ENCODE assay signal across 11 cellular contexts in genomic region chr5:131416729-131417128, GRCh38.
DNase-seq lines count a peak whose midpoint lies in the region; ATAC-seq, FAIRE-seq and TF ChIP-seq lines count a peak whose summit lies in the region.
"Had no signal": no experiment of that assay in that cellular context is flagged by ENCODE, and none has a peak within 500 bp of the region (broad histone marks: within the 10 kb centered on the region; RNA-seq: fewer than 3 reads in every experiment).

No MANE protein-coding gene starts in this region.

- FAIRE-seq in H54 (lab: Jason Lieb, UNC), result no peak

- peak overlapping the region; percentile 33 for H3K27ac Mint-ChIP-seq in activated CD4-positive, alpha-beta memory T cell treated with anti-CD3 and anti-CD28 coated beads for 36 hours
- H3K27ac Mint-ChIP-seq in activated CD4-positive, alpha-beta memory T cell treated with anti-CD3 and anti-CD28 coated beads, Interleukin-2, amount 10 ng/mL, durations not matched to agents 7 days and 5 days, result no peak overlapping the region
- H3K27ac Mint-ChIP-seq in naive thymus-derived CD8-positive, alpha-beta T cell, result peak overlapping the region in 8 of 10 donors; percentile 20 to 91 (median 74)

- peak; percentile 74 for ATAC-seq in GM21723 (IDR thresholded peaks at IDR 0.05; ENCODE audit: unreplicated experiment)
- ATAC-seq in HG03442 (IDR thresholded peaks at IDR 0.05; ENCODE audit: unreplicated experiment), result peak; percentile 70
- ATAC-seq in naive thymus-derived CD8-positive, alpha-beta T cell, result peak in 1 of 2 donors; percentile 2
- ATAC-seq in right cardiac atrium, result no peak

- H3K4me1 Mint-ChIP-seq in activated CD4-positive, alpha-beta memory T cell treated with anti-CD3 and anti-CD28 coated beads for 36 hours (ENCODE audit: low read depth), result peaks cover 41% of the 10 kb centered on the region
- H3K4me1 Mint-ChIP-seq in activated CD4-positive, alpha-beta memory T cell treated with anti-CD3 and anti-CD28 coated beads, Interleukin-2, amount 10 ng/mL, durations not matched to agents 7 days and 5 days, result peaks cover 41% of the 10 kb centered on the region
- H3K4me1 Mint-ChIP-seq in naive thymus-derived CD8-positive, alpha-beta T cell, result peaks cover 23 to 45% (median 38%) of the 10 kb centered on the region in 4 donors

- intact Hi-C loops in activated CD4-positive, alpha-beta memory T cell treated with anti-CD3 and anti-CD28 coated beads for 36 hours (cut with micrococcal nuclease), result loop anchor here (1.0 to 5.0 kb wide), 6 partner anchors 34 to 1309 kb away; partner anchors contain the start of gene LYRM7
- intact Hi-C loops in right cardiac atrium (cut with DNase I), result loop anchor here in 1 of 4 donors (10.0 kb wide), 1 partner anchor 1512 kb away; the partner anchor contains the start of gene CHSY3

- no peak overlapping the region for H3K4me3 ChIP-seq in right cardiac atrium (ENCODE audit: low read length)
- H3K4me3 ChIP-seq: left lung, SJSA1, smooth muscle cell had no signal

- no peak overlapping the region for H3K4me3 Mint-ChIP-seq in activated CD4-positive, alpha-beta memory T cell treated with anti-CD3 and anti-CD28 coated beads for 36 hours
- H3K4me3 Mint-ChIP-seq in activated CD4-positive, alpha-beta memory T cell treated with anti-CD3 and anti-CD28 coated beads, Interleukin-2, amount 10 ng/mL, durations not matched to agents 7 days and 5 days, result no peak overlapping the region
- peak overlapping the region in 6 of 10 donors; percentile 19 to 57 (median 46) for H3K4me3 Mint-ChIP-seq in naive thymus-derived CD8-positive, alpha-beta T cell

- TF ChIP-seq POLR2A in H54 (IDR thresholded peaks at IDR 0.05; ENCODE audit: low read depth, low read length), result no peak

- H3K36me3 Mint-ChIP-seq in activated CD4-positive, alpha-beta memory T cell treated with anti-CD3 and anti-CD28 coated beads for 36 hours, result peaks cover 7% of the 10 kb centered on the region
- H3K36me3 Mint-ChIP-seq in activated CD4-positive, alpha-beta memory T cell treated with anti-CD3 and anti-CD28 coated beads, Interleukin-2, amount 10 ng/mL, durations not matched to agents 7 days and 5 days (ENCODE audit: low read depth), result peaks cover 28% of the 10 kb centered on the region
- H3K36me3 Mint-ChIP-seq in naive thymus-derived CD8-positive, alpha-beta T cell, result peaks cover 0 to 51% (median 4%) of the 10 kb centered on the region in 3 donors

- DNase-seq in activated CD4-positive, alpha-beta memory T cell treated with anti-CD3 and anti-CD28 coated beads for 36 hours, result no peak
- DNase-seq in activated CD4-positive, alpha-beta memory T cell treated with anti-CD3 and anti-CD28 coated beads, Interleukin-2, amount 10 ng/mL, durations not matched to agents 7 days and 5 days, result no peak
- DNase-seq in naive thymus-derived CD8-positive, alpha-beta T cell, result no peak
- DNase-seq in medulla oblongata (ENCODE audit: extremely low spot score) (no peak), right cardiac atrium (no peak), H54 (ENCODE audit: insufficient read length, low spot score) (no peak)

- no peaks in the 10 kb centered on the region for H3K4me1 ChIP-seq in right cardiac atrium (ENCODE audit: control insufficient read depth, insufficient read depth, low read length)
- H3K4me1 ChIP-seq: SJSA1 had no signal

- H3K9me3 Mint-ChIP-seq in activated CD4-positive, alpha-beta memory T cell treated with anti-CD3 and anti-CD28 coated beads for 36 hours, result no peaks in the 10 kb centered on the region
- H3K9me3 Mint-ChIP-seq in activated CD4-positive, alpha-beta memory T cell treated with anti-CD3 and anti-CD28 coated beads, Interleukin-2, amount 10 ng/mL, durations not matched to agents 7 days and 5 days, result no peaks in the 10 kb centered on the region
- H3K9me3 Mint-ChIP-seq in naive thymus-derived CD8-positive, alpha-beta T cell, result no peaks in the 10 kb centered on the region

- H3K9me3 ChIP-seq in right cardiac atrium (ENCODE audit: control insufficient read depth, low read length), result no peaks in the 10 kb centered on the region
- H3K9me3 ChIP-seq: left lung, SJSA1 had no signal

- no peaks in the 10 kb centered on the region for H3K27me3 Mint-ChIP-seq in activated CD4-positive, alpha-beta memory T cell treated with anti-CD3 and anti-CD28 coated beads for 36 hours
- H3K27me3 Mint-ChIP-seq in activated CD4-positive, alpha-beta memory T cell treated with anti-CD3 and anti-CD28 coated beads, Interleukin-2, amount 10 ng/mL, durations not matched to agents 7 days and 5 days, result no peaks in the 10 kb centered on the region
- no peaks in the 10 kb centered on the region for H3K27me3 Mint-ChIP-seq in naive thymus-derived CD8-positive, alpha-beta T cell

- WGBS in right cardiac atrium, result 76% methylated on average over 3 of the region's 3 CpGs

- H3K27me3 ChIP-seq in right cardiac atrium (ENCODE audit: control insufficient read depth, insufficient read depth), result no peaks in the 10 kb centered on the region
- H3K27me3 ChIP-seq: left lung, SJSA1 had no signal

- no peak overlapping the region for H3K27ac ChIP-seq in right cardiac atrium (ENCODE audit: low read length)
- H3K27ac ChIP-seq: left lung, SJSA1 had no signal

- POLR2A ChIA-PET in activated CD4-positive, alpha-beta memory T cell treated with anti-CD3 and anti-CD28 coated beads for 36 hours (lab: Charles Lee), result no interaction called here
- POLR2A ChIA-PET in activated CD4-positive, alpha-beta memory T cell treated with anti-CD3 and anti-CD28 coated beads, Interleukin-2, amount 10 ng/mL, durations not matched to agents 7 days and 5 days (lab: Charles Lee), result interaction anchor here (4.5 kb wide), 1 partner anchor 152 kb away, joined by 35 read pairs; the partner anchor contains the start of gene CDC42SE2
- POLR2A ChIA-PET in naive thymus-derived CD8-positive, alpha-beta T cell (lab: Charles Lee), result interaction anchor here (0.8 kb wide), 1 partner anchor 9 kb away, joined by 3 read pairs; no protein-coding TSS in a partner anchor

- CTCF ChIA-PET in activated CD4-positive, alpha-beta memory T cell treated with anti-CD3 and anti-CD28 coated beads for 36 hours (lab: Charles Lee), result interaction anchor here (1.0 to 3.1 kb wide), 11 partner anchors 9 to 545 kb away, joined by 3 to 13 read pairs (median 4); no protein-coding TSS in a partner anchor
- CTCF ChIA-PET in activated CD4-positive, alpha-beta memory T cell treated with anti-CD3 and anti-CD28 coated beads, Interleukin-2, amount 10 ng/mL, durations not matched to agents 7 days and 5 days (lab: Charles Lee), result interaction anchor here (0.7 to 2.9 kb wide), 7 partner anchors 9 to 567 kb away, joined by 3 to 10 read pairs (median 3); partner anchors contain the start of gene HINT1

Comparison
In these comparisons a context has a peak if more than half of its experiments do, and no peak if none do; other contexts are left out.
1. H3K4me3 Mint-ChIP-seq: peak in naive thymus-derived CD8-positive, alpha-beta T cell (6 of 10); none in activated CD4-positive, alpha-beta memory T cell treated with anti-CD3 and anti-CD28 coated beads for 36 hours (single experiment) and activated CD4-positive, alpha-beta memory T cell treated with anti-CD3 and anti-CD28 coated beads, Interleukin-2, amount 10 ng/mL, durations not matched to agents 7 days and 5 days (single experiment).
2. ATAC-seq: peak in GM21723 (single experiment) and HG03442 (single experiment); none in right cardiac atrium (0 of 2).